1 cellular context compared by ENCODE assay signal in genomic region chr5:147869112-147869511, GRCh38.
TF ChIP-seq lines count a peak whose summit lies in the region.

No MANE protein-coding gene starts in this region.

TF ChIP-seq in GM23338, 12 proteins besides CTCF, POLR2A, EP300 and RAD21:
- TF ChIP-seq ZNF331 (CRISPR knock-in tag; IDR thresholded peaks at IDR 0.05; ENCODE audit: low read depth) (no peak), POLR2AphosphoS5 (IDR thresholded peaks at IDR 0.05; ENCODE audit: low read depth) (peak; percentile 56), NANOG (IDR thresholded peaks at IDR 0.05; ENCODE audit: borderline replicate concordance) (no peak; the same call in 1 of the 2 replicates), EZH2phosphoT487 (IDR thresholded peaks at IDR 0.05; ENCODE audit: unreplicated experiment) (no peak)
- TF ChIP-seq, protein P1, sequence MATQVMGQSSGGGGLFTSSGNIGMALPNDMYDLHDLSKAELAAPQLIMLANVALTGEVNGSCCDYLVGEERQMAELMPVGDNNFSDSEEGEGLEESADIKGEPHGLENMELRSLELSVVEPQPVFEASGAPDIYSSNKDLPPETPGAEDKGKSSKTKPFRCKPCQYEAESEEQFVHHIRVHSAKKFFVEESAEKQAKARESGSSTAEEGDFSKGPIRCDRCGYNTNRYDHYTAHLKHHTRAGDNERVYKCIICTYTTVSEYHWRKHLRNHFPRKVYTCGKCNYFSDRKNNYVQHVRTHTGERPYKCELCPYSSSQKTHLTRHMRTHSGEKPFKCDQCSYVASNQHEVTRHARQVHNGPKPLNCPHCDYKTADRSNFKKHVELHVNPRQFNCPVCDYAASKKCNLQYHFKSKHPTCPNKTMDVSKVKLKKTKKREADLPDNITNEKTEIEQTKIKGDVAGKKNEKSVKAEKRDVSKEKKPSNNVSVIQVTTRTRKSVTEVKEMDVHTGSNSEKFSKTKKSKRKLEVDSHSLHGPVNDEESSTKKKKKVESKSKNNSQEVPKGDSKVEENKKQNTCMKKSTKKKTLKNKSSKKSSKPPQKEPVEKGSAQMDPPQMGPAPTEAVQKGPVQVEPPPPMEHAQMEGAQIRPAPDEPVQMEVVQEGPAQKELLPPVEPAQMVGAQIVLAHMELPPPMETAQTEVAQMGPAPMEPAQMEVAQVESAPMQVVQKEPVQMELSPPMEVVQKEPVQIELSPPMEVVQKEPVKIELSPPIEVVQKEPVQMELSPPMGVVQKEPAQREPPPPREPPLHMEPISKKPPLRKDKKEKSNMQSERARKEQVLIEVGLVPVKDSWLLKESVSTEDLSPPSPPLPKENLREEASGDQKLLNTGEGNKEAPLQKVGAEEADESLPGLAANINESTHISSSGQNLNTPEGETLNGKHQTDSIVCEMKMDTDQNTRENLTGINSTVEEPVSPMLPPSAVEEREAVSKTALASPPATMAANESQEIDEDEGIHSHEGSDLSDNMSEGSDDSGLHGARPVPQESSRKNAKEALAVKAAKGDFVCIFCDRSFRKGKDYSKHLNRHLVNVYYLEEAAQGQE (IDR thresholded peaks at IDR 0.05; ENCODE audit: unreplicated experiment), result peak; percentile 5
TF ChIP-seq in GM23338: peak in this region for 2.
